8 cellular contexts compared by ENCODE assay signal in genomic region chr7:30594540-30595460, GRCh38. TPM values are rescaled to one million over a fixed set of nuclear protein-coding genes. Genes with fewer than 3 reads are reported as not detected.
DNase-seq lines count a peak whose midpoint lies in the region; ATAC-seq and TF ChIP-seq lines count a peak whose summit lies in the region.

Gene GARS1 (plus strand): TSS chr7:30594878. CDS start chr7:30594922, 44 bp downstream.

- CTCF ChIA-PET in CD8-positive, alpha-beta memory T cell (lab: Charles Lee), result interaction anchor here (1.0 to 1.1 kb wide), 2 partner anchors 30 to 145 kb away, joined by 3 to 4 read pairs; no protein-coding TSS in a partner anchor

- no peaks in the 10 kb centered on the region for H3K27me3 ChIP-seq in CD8-positive, alpha-beta memory T cell (ENCODE audit: insufficient read depth, low read length, poor library complexity, severe bottlenecking)
- H3K27me3 ChIP-seq in ectodermal cell (ENCODE audit: control insufficient read depth, insufficient read depth, low read length, poor library complexity, severe bottlenecking) (no peaks in the 10 kb centered on the region), lung (ENCODE audit: control insufficient read depth, insufficient read depth) (no peaks in the 10 kb centered on the region)

- no peak for TF ChIP-seq CTCF in lung (IDR thresholded peaks at IDR 0.05; ENCODE audit: control extremely low read depth, extremely low read depth)

- H3K27me3 Mint-ChIP-seq in CD8-positive, alpha-beta memory T cell, result no peaks in the 10 kb centered on the region

- H3K27ac ChIP-seq in CD8-positive, alpha-beta memory T cell (ENCODE audit: low read depth, low read length), result peak within 1 kb of the TSS; percentile 96
- H3K27ac ChIP-seq in ectodermal cell (ENCODE audit: insufficient read depth, low read depth, low read length, poor library complexity, severe bottlenecking) (peak within 1 kb of the TSS; percentile 91), lung (ENCODE audit: low read depth in 1 of 2, low read length in 1 of 2) (peak within 1 kb of the TSS; percentile 78 to 97)

- no peaks in the 10 kb centered on the region for H3K9me3 Mint-ChIP-seq in CD8-positive, alpha-beta memory T cell

- no peaks in the 10 kb centered on the region for H3K36me3 ChIP-seq in CD8-positive, alpha-beta memory T cell (ENCODE audit: insufficient read depth, low read length)
- peaks cover 4% of the 10 kb centered on the region for H3K36me3 ChIP-seq in ectodermal cell (ENCODE audit: control insufficient read depth, insufficient read depth, low read length)
- no peaks in the 10 kb centered on the region for H3K36me3 ChIP-seq in lung (ENCODE audit: control insufficient read depth in 2 of 2, insufficient read depth in 2 of 2, low read length in 2 of 2)

- H3K4me1 Mint-ChIP-seq in CD8-positive, alpha-beta memory T cell, result peaks cover 61 to 83% (median 80%) of the 10 kb centered on the region in 3 donors

- H3K27ac Mint-ChIP-seq in CD8-positive, alpha-beta memory T cell, result peak within 1 kb of the TSS; percentile 97 to 100 (median 100)

- 0% methylated on average over 86 of the region's 86 CpGs for WGBS in ectodermal cell, 2 experiments
- WGBS in lung, 2 donors, result 0 to 1% methylated on average over 83 to 86 of the region's 86 CpGs

- peak within 1 kb of the TSS; percentile 72 for H3K4me3 ChIP-seq in CD8-positive, alpha-beta memory T cell (ENCODE audit: low read length)
- peak within 1 kb of the TSS; percentile 94 for H3K4me3 ChIP-seq in ectodermal cell (ENCODE audit: insufficient read depth, low read depth, low read length)
- peak within 1 kb of the TSS; percentile 91 for H3K4me3 ChIP-seq in lung

- H3K4me1 ChIP-seq in CD8-positive, alpha-beta memory T cell (ENCODE audit: insufficient read depth, low read length), result peaks cover 37% of the 10 kb centered on the region
- H3K4me1 ChIP-seq in ectodermal cell (ENCODE audit: control insufficient read depth, insufficient read depth, low read length), result peaks cover 15% of the 10 kb centered on the region
- H3K4me1 ChIP-seq in lung (ENCODE audit: control insufficient read depth in 2 of 2, insufficient read depth in 2 of 2, low read length in 2 of 2), result peaks cover 6 to 11% of the 10 kb centered on the region in 2 donors

- no peaks in the 10 kb centered on the region for H3K9me3 ChIP-seq in CD8-positive, alpha-beta memory T cell (ENCODE audit: low read length)
- no peaks in the 10 kb centered on the region for H3K9me3 ChIP-seq in ectodermal cell (ENCODE audit: control insufficient read depth, low read length)
- no peaks in the 10 kb centered on the region for H3K9me3 ChIP-seq in lung (ENCODE audit: control insufficient read depth in 2 of 2, insufficient read depth in 1 of 2, low read length in 1 of 2)

- peaks cover 0 to 33% (median 3%) of the 10 kb centered on the region in 3 donors for H3K36me3 Mint-ChIP-seq in CD8-positive, alpha-beta memory T cell

- DNase-seq in CD8-positive, alpha-beta memory T cell, result peak; percentile 81 to 92 (median 86)
- DNase-seq in HPDE6-E6E7 (ENCODE audit: extremely low spot score) (peak; percentile 74), NK-92 (lab: John Stamatoyannopoulos, UW; ENCODE audit: unreplicated experiment) (peak; percentile 18), lung (ENCODE audit: low spot score) (peak; percentile 91)
- DNase-seq in activated CD8-positive, alpha-beta memory T cell treated with anti-CD3 and anti-CD28 coated beads for 1 hour (ENCODE audit: extremely low read depth in 1 of 2, low read depth in 1 of 2), result peak; percentile 75 to 85
- DNase-seq in stimulated activated CD4-positive, alpha-beta T cell treated with anti-CD3 and anti-CD28 coated beads, TNF-alpha, amount 100 ng/mL, for 24 hours (ENCODE audit: low read depth in 3 of 3), result peak; percentile 79 to 87 (median 81)

- peak within 1 kb of the TSS; percentile 92 to 100 (median 98) for H3K4me3 Mint-ChIP-seq in CD8-positive, alpha-beta memory T cell

- POLR2A ChIA-PET in CD8-positive, alpha-beta memory T cell (lab: Charles Lee), result interaction anchor here (0.5 to 1.3 kb wide), 6 partner anchors 10 to 460 kb away, joined by 3 to 5 read pairs (median 3); partner anchors contain the start of genes MTURN and NOD1

- ATAC-seq in GM19467 (IDR thresholded peaks at IDR 0.05; ENCODE audit: unreplicated experiment) (peak; percentile 89), lung (ENCODE audit: insufficient read depth, low FRiP score) (peak; percentile 97)

RNA-seq across cellular contexts. Expression of gene GARS1, which starts in this region (rescaled TPM):
- 100 to 1,000 TPM; 311 to 329 TPM for total RNA-seq in CD8-positive, alpha-beta memory T cell
- polyA plus RNA-seq in CD8-positive, alpha-beta memory T cell, result 92.0 TPM
- polyA plus RNA-seq in ectodermal cell (2013, experiment 1 of 4), result 117 TPM
- polyA plus RNA-seq in ectodermal cell (2013, experiment 2 of 4), result 132 TPM
- 92.0 TPM for polyA plus RNA-seq in ectodermal cell (2013, experiment 3 of 4)
- polyA plus RNA-seq in ectodermal cell (2013, experiment 4 of 4), result 101 TPM
- 100 to 1,000 TPM in 1 of 2 donors, 10 to 100 TPM in 1; 55.5 to 132 TPM for total RNA-seq in lung
- polyA plus RNA-seq in lung, result 10 to 100 TPM; 85.0 to 99.3 TPM

Comparison
In these comparisons a context has a peak if more than half of its experiments do, and no peak if none do; other contexts are left out.
1. Peak in every context shown above with its lines: DNase-seq, ATAC-seq, H3K4me3 ChIP-seq and H3K27ac ChIP-seq.
2. DNase-seq: peak in every context shown above with its lines; median percentile 91 in lung; 86 in CD8-positive, alpha-beta memory T cell; 81 in stimulated activated CD4-positive, alpha-beta T cell treated with anti-CD3 and anti-CD28 coated beads, TNF-alpha, amount 100 ng/mL, for 24 hours; 80 in activated CD8-positive, alpha-beta memory T cell treated with anti-CD3 and anti-CD28 coated beads for 1 hour; 74 in HPDE6-E6E7; 18 in NK-92.